ENCODE assay signal across 16 cellular contexts in genomic region chr14:41718477-41719166, GRCh38.
DNase-seq lines count a peak whose midpoint lies in the region; ATAC-seq and TF ChIP-seq lines count a peak whose summit lies in the region.
"Had no signal": no experiment of that assay in that cellular context is flagged by ENCODE, and none has a peak within 500 bp of the region (broad histone marks: within the 10 kb centered on the region; RNA-seq: fewer than 3 reads in every experiment).

No MANE protein-coding gene starts in this region.

- H3K27ac Mint-ChIP-seq in memory B cell = no peak overlapping the region
- H3K27ac Mint-ChIP-seq in activated naive CD4-positive, alpha-beta T cell treated with anti-CD3 and anti-CD28 coated beads, Interleukin-2, amount 50 U/mL, for 72 hours = no peak overlapping the region
- H3K27ac Mint-ChIP-seq: activated CD4-positive, alpha-beta memory T cell treated with anti-CD3 and anti-CD28 coated beads, Interleukin-2, amount 10 ng/mL, durations not matched to agents 7 days and 5 days; activated naive CD4-positive, alpha-beta T cell treated with anti-CD3 and anti-CD28 coated beads, Interleukin-2, amount 10 ng/mL, durations not matched to agents 7 days and 5 days had no signal

- DNase-seq in HT-29 (ENCODE audit: low spot score) (peak; percentile 10), NCI-H146 treated with DMSO at 0.1 percent for 48 hours (lab: John Stamatoyannopoulos, UW; ENCODE audit: unreplicated experiment) (peak; percentile 48), SHP77 (lab: John Stamatoyannopoulos, UW) (peak; percentile 80), memory B cell (ENCODE audit: low spot score in 2 of 2) (no peak), foreskin fibroblast (no peak), RPMI8226 (no peak)
- no peak for DNase-seq in activated naive CD4-positive, alpha-beta T cell treated with anti-CD3 and anti-CD28 coated beads, Interleukin-2, amount 50 U/mL, for 72 hours (ENCODE audit: low spot score in 2 of 2)
- DNase-seq in stimulated activated naive CD4-positive, alpha-beta T cell treated with Interleukin-2 at 50 U/mL for 16 hours (lab: John Stamatoyannopoulos, UW) = no peak
- DNase-seq: activated CD4-positive, alpha-beta memory T cell treated with anti-CD3 and anti-CD28 coated beads, Interleukin-2, amount 10 ng/mL, durations not matched to agents 7 days and 5 days; activated naive CD4-positive, alpha-beta T cell treated with anti-CD3 and anti-CD28 coated beads, Interleukin-2, amount 10 ng/mL, durations not matched to agents 7 days and 5 days; DMS 273 treated with DMSO at 0.1 percent for 48 hours; NCI-H524; sigmoid colon; T-helper 1 cell; testis had no signal

- peak; percentile 82 for ATAC-seq in memory B cell (ENCODE audit: low read depth)
- ATAC-seq in activated naive CD4-positive, alpha-beta T cell treated with anti-CD3 and anti-CD28 coated beads, Interleukin-2, amount 50 U/mL, for 72 hours = no peak

- peaks cover 7% of the 10 kb centered on the region for H3K4me1 Mint-ChIP-seq in memory B cell

- no peaks in the 10 kb centered on the region for H3K27me3 Mint-ChIP-seq in memory B cell
- H3K27me3 Mint-ChIP-seq: activated CD4-positive, alpha-beta memory T cell treated with anti-CD3 and anti-CD28 coated beads, Interleukin-2, amount 10 ng/mL, durations not matched to agents 7 days and 5 days had no signal

- no peaks in the 10 kb centered on the region for H3K9me3 Mint-ChIP-seq in memory B cell
- H3K9me3 Mint-ChIP-seq in activated naive CD4-positive, alpha-beta T cell treated with anti-CD3 and anti-CD28 coated beads, Interleukin-2, amount 50 U/mL, for 72 hours = no peaks in the 10 kb centered on the region
- H3K9me3 Mint-ChIP-seq: activated naive CD4-positive, alpha-beta T cell treated with anti-CD3 and anti-CD28 coated beads, Interleukin-2, amount 10 ng/mL, durations not matched to agents 7 days and 5 days had no signal

- H3K36me3 Mint-ChIP-seq in memory B cell = no peaks in the 10 kb centered on the region
- H3K36me3 Mint-ChIP-seq in activated naive CD4-positive, alpha-beta T cell treated with anti-CD3 and anti-CD28 coated beads, Interleukin-2, amount 50 U/mL, for 72 hours = no peaks in the 10 kb centered on the region
- H3K36me3 Mint-ChIP-seq: activated naive CD4-positive, alpha-beta T cell treated with anti-CD3 and anti-CD28 coated beads, Interleukin-2, amount 10 ng/mL, durations not matched to agents 7 days and 5 days had no signal

- H3K4me3 Mint-ChIP-seq in memory B cell = no peak overlapping the region
- H3K4me3 Mint-ChIP-seq: activated CD4-positive, alpha-beta memory T cell treated with anti-CD3 and anti-CD28 coated beads, Interleukin-2, amount 10 ng/mL, durations not matched to agents 7 days and 5 days; activated naive CD4-positive, alpha-beta T cell treated with anti-CD3 and anti-CD28 coated beads, Interleukin-2, amount 10 ng/mL, durations not matched to agents 7 days and 5 days had no signal

- no peak for TF ChIP-seq CTCF in foreskin fibroblast (IDR thresholded peaks at IDR 0.05; ENCODE audit: low read depth, low read length)

- H3K4me3 ChIP-seq in foreskin fibroblast (ENCODE audit: low read depth in 1 of 2, low read length in 2 of 2) = no peak overlapping the region
- H3K4me3 ChIP-seq: HAP-1, sigmoid colon, testis had no signal

Comparison
In these comparisons a context has a peak if more than half of its experiments do, and no peak if none do; other contexts are left out.
1. DNase-seq: peak in HT-29 (single experiment), NCI-H146 treated with DMSO at 0.1 percent for 48 hours (single experiment) and SHP77 (2 of 2); none in memory B cell (0 of 2), foreskin fibroblast (0 of 2), RPMI8226 (single experiment), activated naive CD4-positive, alpha-beta T cell treated with anti-CD3 and anti-CD28 coated beads, Interleukin-2, amount 50 U/mL, for 72 hours (0 of 2) and stimulated activated naive CD4-positive, alpha-beta T cell treated with Interleukin-2 at 50 U/mL for 16 hours (single experiment).